ENCODE assay signal across 8 cellular contexts in the genomic region with DNA sequence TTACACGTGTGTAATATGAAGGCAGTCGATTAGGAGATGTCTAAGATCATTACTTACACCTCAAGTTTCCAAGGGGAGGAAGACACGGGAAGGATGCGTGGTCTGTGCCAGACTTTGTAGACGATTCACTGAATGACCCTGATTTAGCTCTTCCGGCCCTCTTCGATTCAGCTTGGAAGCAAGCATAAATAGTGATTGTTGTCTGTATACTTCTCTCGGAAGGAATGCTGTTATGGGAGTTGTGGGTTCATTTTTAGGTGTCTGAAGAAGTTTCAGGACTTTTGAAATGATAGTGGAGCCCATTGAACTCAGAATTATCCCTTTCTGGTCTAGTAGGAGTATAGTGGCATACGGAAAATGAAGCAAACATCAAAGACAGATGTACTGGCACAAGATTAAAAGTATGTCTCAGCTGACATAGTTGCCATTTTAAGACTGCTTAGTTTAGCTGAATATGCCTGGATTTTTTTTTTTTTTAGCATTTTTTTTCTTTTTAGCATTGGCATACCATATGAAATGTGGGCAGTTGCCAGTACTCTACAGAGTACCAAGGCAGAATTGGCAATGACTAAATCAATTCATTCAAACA. TPM values are rescaled to one million over a fixed set of nuclear protein-coding genes. Genes with fewer than 3 reads are reported as not detected.
DNase-seq lines count a peak whose midpoint lies in the region; ATAC-seq and TF ChIP-seq lines count a peak whose summit lies in the region.

No MANE protein-coding gene starts in this region.

- peak overlapping the region; percentile 38 for H2AFZ ChIP-seq in KMS-11 (ENCODE audit: low read depth)

- H3K36me3 ChIP-seq in KMS-11 (ENCODE audit: insufficient read depth) (peaks cover 3% of the 10 kb centered on the region; the same call in 1 of the 2 replicates), iPS-18a (ENCODE audit: control insufficient read depth, low read depth, low read length) (no peaks in the 10 kb centered on the region)

- H3K4me3 Mint-ChIP-seq in activated naive CD4-positive, alpha-beta T cell treated with anti-CD3 and anti-CD28 coated beads, Interleukin-2, amount 50 U/mL, for 24 hours: peak overlapping the region; percentile 97
- peak overlapping the region; percentile 98 for H3K4me3 Mint-ChIP-seq in stimulated activated effector memory CD8-positive, alpha-beta T cell treated with anti-CD3 and anti-CD28 coated beads, Interleukin-12 subunit alpha, Interleukin-12 subunit beta, amount 100 ng/mL, for 72 hours

- peak overlapping the region; percentile 100 for H3K27ac Mint-ChIP-seq in activated naive CD4-positive, alpha-beta T cell treated with anti-CD3 and anti-CD28 coated beads, Interleukin-2, amount 50 U/mL, for 24 hours
- H3K27ac Mint-ChIP-seq in stimulated activated effector memory CD8-positive, alpha-beta T cell treated with anti-CD3 and anti-CD28 coated beads, Interleukin-12 subunit alpha, Interleukin-12 subunit beta, amount 100 ng/mL, for 72 hours: peak overlapping the region; percentile 100

- peaks cover 63% of the 10 kb centered on the region for H3K79me2 ChIP-seq in KMS-11 (ENCODE audit: insufficient read depth, low read depth)

- H3K9me3 Mint-ChIP-seq in activated naive CD4-positive, alpha-beta T cell treated with anti-CD3 and anti-CD28 coated beads, Interleukin-2, amount 50 U/mL, for 24 hours: no peaks in the 10 kb centered on the region
- H3K9me3 Mint-ChIP-seq in stimulated activated effector memory CD8-positive, alpha-beta T cell treated with anti-CD3 and anti-CD28 coated beads, Interleukin-12 subunit alpha, Interleukin-12 subunit beta, amount 100 ng/mL, for 72 hours: no peaks in the 10 kb centered on the region

- H3K36me3 Mint-ChIP-seq in activated naive CD4-positive, alpha-beta T cell treated with anti-CD3 and anti-CD28 coated beads, Interleukin-2, amount 50 U/mL, for 24 hours: peaks cover 5% of the 10 kb centered on the region
- H3K36me3 Mint-ChIP-seq in stimulated activated effector memory CD8-positive, alpha-beta T cell treated with anti-CD3 and anti-CD28 coated beads, Interleukin-12 subunit alpha, Interleukin-12 subunit beta, amount 100 ng/mL, for 72 hours: peaks cover 56% of the 10 kb centered on the region

- no peaks in the 10 kb centered on the region for H3K27me3 Mint-ChIP-seq in activated naive CD4-positive, alpha-beta T cell treated with anti-CD3 and anti-CD28 coated beads, Interleukin-2, amount 50 U/mL, for 24 hours

- TF ChIP-seq CTCF in KMS-11 (conservative IDR thresholded peaks at IDR 0.05; ENCODE audit: low read depth, low read length): no peak

- H3K4me3 ChIP-seq in GM08714 (ENCODE audit: low read length): peak overlapping the region; percentile 99
- no peak overlapping the region for H3K4me3 ChIP-seq in KMS-11 (IDR thresholded peaks at IDR 0.05; ENCODE audit: insufficient read depth, low read depth, low read length)
- H3K4me3 ChIP-seq in iPS-18a (ENCODE audit: low read length): peak overlapping the region; percentile 96

- H3K4me2 ChIP-seq in KMS-11: peak overlapping the region; percentile 65

- DNase-seq in stimulated activated effector memory CD8-positive, alpha-beta T cell treated with anti-CD3 and anti-CD28 coated beads, Interleukin-12 subunit alpha, Interleukin-12 subunit beta, amount 100 ng/mL, for 72 hours (ENCODE audit: low spot score in 2 of 2): no peak
- DNase-seq in G401 (ENCODE audit: low spot score) (no peak), germinal center (ENCODE audit: low spot score) (no peak)

- no peaks in the 10 kb centered on the region for H3K9me3 ChIP-seq in iPS-18a (ENCODE audit: control insufficient read depth, low read depth, low read length)

- H3K4me1 ChIP-seq in KMS-11 (ENCODE audit: low read depth, poor library complexity, severe bottlenecking): peaks cover 33% of the 10 kb centered on the region
- H3K4me1 ChIP-seq in iPS-18a (ENCODE audit: control insufficient read depth, low read depth, low read length): peaks cover 16% of the 10 kb centered on the region

- in situ Hi-C loops in G401 (cut with HindIII; ENCODE audit: low sequenced_read_pairs): no loop called here

- H3K27me3 ChIP-seq in KMS-11 (ENCODE audit: insufficient read depth, low read depth) (no peaks in the 10 kb centered on the region), iPS-18a (ENCODE audit: control insufficient read depth, insufficient read depth, low read length) (no peaks in the 10 kb centered on the region)

- ATAC-seq in GM21515 (IDR thresholded peaks at IDR 0.05; ENCODE audit: unreplicated experiment): peak; percentile 7
- ATAC-seq in stimulated activated effector memory CD8-positive, alpha-beta T cell treated with anti-CD3 and anti-CD28 coated beads, Interleukin-12 subunit alpha, Interleukin-12 subunit beta, amount 100 ng/mL, for 72 hours: peak; percentile 5

- H4K20me1 ChIP-seq in KMS-11 (ENCODE audit: insufficient read depth): peaks cover 23% of the 10 kb centered on the region

- H3K9ac ChIP-seq in KMS-11 (peak overlapping the region; percentile 96), iPS-18a (ENCODE audit: low read length) (peak overlapping the region; percentile 79)

- peaks cover 53% of the 10 kb centered on the region for H3K4me1 Mint-ChIP-seq in activated naive CD4-positive, alpha-beta T cell treated with anti-CD3 and anti-CD28 coated beads, Interleukin-2, amount 50 U/mL, for 24 hours
- peaks cover 31% of the 10 kb centered on the region for H3K4me1 Mint-ChIP-seq in stimulated activated effector memory CD8-positive, alpha-beta T cell treated with anti-CD3 and anti-CD28 coated beads, Interleukin-12 subunit alpha, Interleukin-12 subunit beta, amount 100 ng/mL, for 72 hours

- H3K27ac ChIP-seq in KMS-11 (peak overlapping the region; percentile 94), iPS-18a (ENCODE audit: low read length) (peak overlapping the region; percentile 36)

RNA-seq across cellular contexts. Expression of gene ANKRD17, which starts 1.0 kb away (rescaled TPM):
- 38.7 and 50.5 TPM in 2 replicates for total RNA-seq in G401 (2014; rRNA removed; shearing (Covaris generic))
